In the genomic region with DNA sequence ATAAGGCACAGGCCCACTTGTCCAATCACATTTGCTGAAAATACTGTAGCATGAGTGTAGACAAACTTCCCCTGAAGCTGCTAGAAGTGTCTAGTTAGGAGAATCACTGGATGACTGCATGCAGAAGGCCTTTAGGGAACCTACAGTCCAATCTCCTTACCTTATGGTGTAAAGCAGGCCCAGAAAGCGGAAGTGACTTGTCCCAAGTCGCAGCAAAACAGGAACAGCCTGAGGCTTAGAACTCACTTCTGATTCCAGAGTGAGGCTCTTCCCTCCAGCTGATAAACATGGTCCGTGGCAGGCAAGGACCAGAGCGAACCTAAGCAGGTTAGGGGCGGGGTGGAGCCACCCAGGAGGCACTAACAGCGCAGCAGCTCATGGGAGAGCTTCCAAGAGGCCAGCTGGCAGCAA, we compare ENCODE assay signal across 1 cellular context.
TF ChIP-seq lines count a peak whose summit lies in the region.

No MANE protein-coding gene starts in this region.

TF ChIP-seq in IMR-90, 13 proteins besides CTCF, POLR2A, EP300 and RAD21:
- TF ChIP-seq USF2 (IDR thresholded peaks at IDR 0.05; ENCODE audit: low read depth, low read length) = no peak
- no peak for TF ChIP-seq CHD1 (IDR thresholded peaks at IDR 0.05; ENCODE audit: low read depth, low read length)
- TF ChIP-seq, protein P1, sequence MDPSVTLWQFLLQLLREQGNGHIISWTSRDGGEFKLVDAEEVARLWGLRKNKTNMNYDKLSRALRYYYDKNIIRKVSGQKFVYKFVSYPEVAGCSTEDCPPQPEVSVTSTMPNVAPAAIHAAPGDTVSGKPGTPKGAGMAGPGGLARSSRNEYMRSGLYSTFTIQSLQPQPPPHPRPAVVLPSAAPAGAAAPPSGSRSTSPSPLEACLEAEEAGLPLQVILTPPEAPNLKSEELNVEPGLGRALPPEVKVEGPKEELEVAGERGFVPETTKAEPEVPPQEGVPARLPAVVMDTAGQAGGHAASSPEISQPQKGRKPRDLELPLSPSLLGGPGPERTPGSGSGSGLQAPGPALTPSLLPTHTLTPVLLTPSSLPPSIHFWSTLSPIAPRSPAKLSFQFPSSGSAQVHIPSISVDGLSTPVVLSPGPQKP (IDR thresholded peaks at IDR 0.05; ENCODE audit: borderline replicate concordance, low read depth, low read length) = no peak
- no peak for TF ChIP-seq BHLHE40 (IDR thresholded peaks at IDR 0.05; ENCODE audit: low read depth, low read length)
- TF ChIP-seq SMC3 (IDR thresholded peaks at IDR 0.05; ENCODE audit: low read depth, low read length) = no peak
- no peak for TF ChIP-seq MAFK (IDR thresholded peaks at IDR 0.05; ENCODE audit: low read depth, low read length)
- no peak for TF ChIP-seq RFX5 (IDR thresholded peaks at IDR 0.05; ENCODE audit: low read depth, low read length)
- no peak for TF ChIP-seq CEBPB (IDR thresholded peaks at IDR 0.05; ENCODE audit: low read depth, low read length)
- no peak for TF ChIP-seq MAZ (IDR thresholded peaks at IDR 0.05; ENCODE audit: borderline replicate concordance, low read depth, low read length)
- TF ChIP-seq FOS (IDR thresholded peaks at IDR 0.05; ENCODE audit: low read depth, low read length) = no peak
- no peak for TF ChIP-seq NFE2L2 (IDR thresholded peaks at IDR 0.05; ENCODE audit: low read depth, low read length)
- TF ChIP-seq RCOR1 (IDR thresholded peaks at IDR 0.05; ENCODE audit: insufficient replicate concordance, low read length) = no peak
- no peak for TF ChIP-seq MXI1 (IDR thresholded peaks at IDR 0.05; ENCODE audit: borderline replicate concordance, low read depth, low read length)
